Comparison of ENCODE assay signal across 8 cellular contexts in the genomic region with DNA sequence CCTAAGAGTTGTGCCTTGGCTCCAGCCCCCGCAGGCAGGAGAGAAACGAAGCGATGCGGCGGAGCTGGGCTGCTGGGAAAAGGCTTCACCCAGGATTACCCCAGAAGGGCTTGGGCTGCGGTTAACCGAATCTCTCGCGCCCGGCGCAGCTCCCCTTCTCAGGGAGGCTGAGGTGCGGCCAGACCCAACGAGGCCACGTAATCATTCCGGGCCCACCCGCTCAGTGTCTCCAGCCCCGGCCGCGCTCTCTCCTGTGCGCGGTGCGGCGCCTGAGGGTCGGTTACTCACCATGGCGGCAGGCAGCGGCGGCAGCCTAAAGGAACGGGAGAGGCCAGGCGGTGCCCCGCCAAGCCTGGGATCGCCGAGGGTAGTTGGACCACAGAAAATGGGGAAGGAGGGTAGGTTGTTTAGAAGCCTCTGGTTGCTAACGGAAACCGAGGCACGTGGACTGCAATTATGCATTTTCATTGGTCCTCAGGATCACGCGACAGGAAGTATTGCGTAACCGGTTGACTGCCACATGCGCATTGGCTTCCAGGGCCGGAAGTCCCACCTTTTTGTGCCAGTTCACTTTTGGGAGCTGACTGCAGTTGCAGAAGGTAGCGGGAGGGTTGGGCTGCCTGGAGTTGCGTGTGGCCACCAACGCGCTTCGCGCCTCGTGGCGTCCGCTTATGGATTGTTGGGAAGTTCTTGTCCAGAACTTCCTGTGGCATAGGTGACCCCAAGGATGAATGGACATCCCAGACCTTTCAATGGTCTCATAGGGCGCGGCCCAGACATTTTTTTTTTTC. TPM values are rescaled to one million over a fixed set of nuclear protein-coding genes. Genes with fewer than 3 reads are reported as not detected.
DNase-seq lines count a peak whose midpoint lies in the region; ATAC-seq, FAIRE-seq and TF ChIP-seq lines count a peak whose summit lies in the region.

Gene LZTFL1, minus strand, starts transcription at position 419 of the 791 bp plus-strand sequence. Its CDS starts 128 bp downstream, at position 291.

- CTCF ChIA-PET in HepG2 (lab: Yijun Ruan, JAX; ENCODE audit: low intra/inter-chr PET ratio, low total read pairs), result no interaction called here

- peaks cover 16% of the 10 kb centered on the region for H3K4me1 ChIP-seq in HepG2 (ENCODE audit: insufficient read depth, low read length)

- peak within 1 kb of the TSS; percentile 74 for H3K9ac ChIP-seq in HepG2 (ENCODE audit: insufficient read depth, low read depth, low read length)

- no TSS peak for BruUV-seq in HepG2 (replicated peaks; lab: Mats Ljungman, UMichigan)

- ATAC-seq in HG03460 (IDR thresholded peaks at IDR 0.05; ENCODE audit: unreplicated experiment) (peak; percentile 82), HepG2 (peak; percentile 95)

- H3K79me2 ChIP-seq in HepG2 (ENCODE audit: insufficient read depth, low read length), result no peaks in the 10 kb centered on the region

- peak within 1 kb of the TSS; percentile 33 for H3K27ac ChIP-seq in HepG2 (ENCODE audit: extremely low read length, insufficient read depth, low read length)

- in situ Hi-C loops in HepG2 (cut with HindIII; ENCODE audit: extremely low pct_ligation_motif_present, low pct_unique_long_range_greater_than_20kb), result no loop called here

- H4K20me1 ChIP-seq in HepG2 (ENCODE audit: insufficient read depth, low read length), result no peaks in the 10 kb centered on the region

- peaks cover 0 to 1% of the 10 kb centered on the region in 2 experiments; a peak in 1 of 5 replicates for H3K36me3 ChIP-seq in HepG2 (replicated peaks in 1 of 2; ENCODE audit: control insufficient read depth in 1 of 2, insufficient read depth in 2 of 2, low read length in 2 of 2)

- peaks cover 7% of the 10 kb centered on the region; the same call in 1 of the 2 replicates for H3K9me3 ChIP-seq in HepG2 (ENCODE audit: low read length)

- POLR2A ChIA-PET in HepG2 (lab: Yijun Ruan, JAX), result no interaction called here

- WGBS in HepG2 (ENCODE audit: low lambda C conversion rate), result 13% methylated on average over 36 of the region's 52 CpGs

- H3K4me3 ChIP-seq in AG10803 (ENCODE audit: low read length) (peak within 1 kb of the TSS; percentile 92), HepG2 (replicated peaks in 1 of 3; ENCODE audit: insufficient read depth in 1 of 3, low read depth in 2 of 3, low read length in 3 of 3) (peak within 1 kb of the TSS; percentile 76 to 91 (median 88))

- intact Hi-C loops in HepG2 (cut with micrococcal nuclease; ENCODE audit: unreplicated experiment), result no loop called here

- FAIRE-seq in HepG2 (lab: Jason Lieb, UNC), result peak; percentile 96

- DNase-seq in AG10803 (ENCODE audit: low read depth) (peak; percentile 97), NCI-H69 (lab: John Stamatoyannopoulos, UW) (peak; percentile 94), dermis microvascular lymphatic vessel endothelial cell (ENCODE audit: low read depth in 2 of 2) (peak; percentile 95 to 96), HepG2 (ENCODE audit: low spot score) (peak; percentile 93)
- peak; percentile 76 to 91 for DNase-seq in activated CD4-positive, alpha-beta T cell treated with anti-CD3 and anti-CD28 coated beads, Interleukin-2, amount 50 U/mL, for 24 hours (ENCODE audit: low read depth in 1 of 2, low spot score in 1 of 2)
- peak; percentile 88 for DNase-seq in stimulated activated CD4-positive, alpha-beta T cell treated with anti-CD3 and anti-CD28 coated beads, Interleukin-2, amount 100 ng/mL, for 4 hours (ENCODE audit: low read depth)

- H3K27me3 ChIP-seq in HepG2 (ENCODE audit: control insufficient read depth in 1 of 2, insufficient read depth in 2 of 2, low read length in 2 of 2), result no peaks in the 10 kb centered on the region; a peak in 1 of 5 replicates

- TF ChIP-seq EP300 in HepG2 (IDR thresholded peaks at IDR 0.05; ENCODE audit: low read depth in 2 of 2, low read length in 2 of 2) (peak in 1 of 2 experiments; percentile 85; a peak in 1 of 4 replicates), HepG2 (CRISPR knock-in tag; IDR thresholded peaks at IDR 0.05; ENCODE audit: borderline replicate concordance) (no peak)

- TF ChIP-seq RAD21 in HepG2 (CRISPR knock-in tag; IDR thresholded peaks at IDR 0.05), result no peak

- peak within 1 kb of the TSS; percentile 80 for H3K4me2 ChIP-seq in HepG2 (ENCODE audit: low read depth, low read length)

- TF ChIP-seq CTCF in AG10803 (conservative IDR thresholded peaks at IDR 0.05; ENCODE audit: low read length), result no peak
- no peak for TF ChIP-seq CTCF in HepG2 (CRISPR knock-in tag; IDR thresholded peaks at IDR 0.05)

- TF ChIP-seq POLR2A in GM19193 (IDR thresholded peaks at IDR 0.05; ENCODE audit: extremely low read depth, insufficient read depth, insufficient read length), result peak; percentile 52
- TF ChIP-seq POLR2A in HepG2 (IDR thresholded peaks at IDR 0.05; ENCODE audit: insufficient read depth in 1 of 2, low read depth in 2 of 2, low read length in 2 of 2), result peak in 1 of 2 experiments; percentile 73; a peak in 2 of 4 replicates

- H2AFZ ChIP-seq in HepG2 (ENCODE audit: low read length), result peak within 1 kb of the TSS; percentile 55

TF ChIP-seq in HepG2, 621 proteins besides CTCF, POLR2A, EP300 and RAD21 (continues in another document):
- TF ChIP-seq MAZ (IDR thresholded peaks at IDR 0.05; ENCODE audit: borderline replicate concordance, low read depth, low read length), result no peak
- no peak; the same call in 1 of the 2 replicates for TF ChIP-seq MAZ (CRISPR knock-in tag; IDR thresholded peaks at IDR 0.05; ENCODE audit: low read depth)
- peak; percentile 77 for TF ChIP-seq ZFY (CRISPR knock-in tag; IDR thresholded peaks at IDR 0.05)
- TF ChIP-seq ZMYM4 (CRISPR knock-in tag; IDR thresholded peaks at IDR 0.05), result peak; percentile 100
- no peak; the same call in 1 of the 2 replicates for TF ChIP-seq ZNF709 (CRISPR knock-in tag; IDR thresholded peaks at IDR 0.05)
- TF ChIP-seq ZBTB1 (CRISPR knock-in tag; IDR thresholded peaks at IDR 0.05; ENCODE audit: borderline replicate concordance), result no peak
- no peak for TF ChIP-seq ZNF83 (CRISPR knock-in tag; IDR thresholded peaks at IDR 0.05; ENCODE audit: borderline replicate concordance)
- TF ChIP-seq SAP130 (CRISPR knock-in tag; IDR thresholded peaks at IDR 0.05; ENCODE audit: low read depth), result peak; percentile 99
- peak; percentile 92 for TF ChIP-seq SETDB1 (CRISPR knock-in tag; IDR thresholded peaks at IDR 0.05; ENCODE audit: borderline replicate concordance)
- no peak for TF ChIP-seq ZNF749 (CRISPR knock-in tag; IDR thresholded peaks at IDR 0.05; ENCODE audit: borderline replicate concordance)
- TF ChIP-seq ZNF253 (CRISPR knock-in tag; IDR thresholded peaks at IDR 0.05; ENCODE audit: borderline replicate concordance), result no peak; the same call in 1 of the 2 replicates
- no peak for TF ChIP-seq IRX3 (CRISPR knock-in tag; IDR thresholded peaks at IDR 0.05; ENCODE audit: borderline replicate concordance, low read depth)
- TF ChIP-seq ONECUT2 (CRISPR knock-in tag; IDR thresholded peaks at IDR 0.05), result no peak
- TF ChIP-seq ZNF326 (CRISPR knock-in tag; IDR thresholded peaks at IDR 0.05; ENCODE audit: borderline replicate concordance), result no peak
- TF ChIP-seq TARDBP (CRISPR knock-in tag; IDR thresholded peaks at IDR 0.05), result peak; percentile 8; the same call in 1 of the 2 replicates
- TF ChIP-seq SNRNP70 (IDR thresholded peaks at IDR 0.05; ENCODE audit: low read depth, low read length), result no peak
- 0 out of 2 replicates have a peak, but pooled peaks have one; percentile 26 for TF ChIP-seq GATA4 (IDR thresholded peaks at IDR 0.05; ENCODE audit: borderline replicate concordance, low read depth)
- no peak for TF ChIP-seq RARG (CRISPR knock-in tag; IDR thresholded peaks at IDR 0.05; ENCODE audit: low read depth)

RNA-seq across cellular contexts. Expression of gene LZTFL1, which starts in this region (rescaled TPM):
- total RNA-seq in dermis microvascular lymphatic vessel endothelial cell (6.0 and 8.6 TPM in 2 replicates), HepG2 (2016; rRNA removed; fragmentation: Illumina TruSeq; extraction: Trizol) (16.6 and 27.3 TPM in 2 replicates)
- 2.6 TPM in 2 replicates for total RNA-seq in HepG2 (2016; cell fraction: cytosol; rRNA removed; fragmentation: Illumina TruSeq; extraction: Trizol; ENCODE audit: low read depth)
- 18.6 and 27.9 TPM in 2 replicates for total RNA-seq in HepG2 (2016; cell fraction: insoluble cytoplasmic fraction; rRNA removed; fragmentation: Illumina TruSeq; extraction: Trizol)
- 7.0 and 7.7 TPM in 2 replicates for total RNA-seq in HepG2 (2016; cell fraction: membrane; rRNA removed; fragmentation: Illumina TruSeq; extraction: Trizol)
- total RNA-seq in HepG2 (2016; cell fraction: nucleus; rRNA removed; fragmentation: Illumina TruSeq; extraction: Trizol), result 10.3 and 11.4 TPM in 2 replicates
- polyA plus RNA-seq in HepG2 (2011; rRNA removed), result 14.6 and 17.2 TPM in 2 replicates
- polyA plus RNA-seq in HepG2 (2011; cell fraction: cytosol; rRNA removed), result 12.9 and 17.7 TPM in 2 replicates
- polyA plus RNA-seq in HepG2 (2011; cell fraction: nucleus; rRNA removed), result 10.4 and 11.6 TPM in 2 replicates
- polyA plus RNA-seq in HepG2 (2012), result 6.4 and 11.3 TPM in 2 replicates
- polyA plus RNA-seq in HepG2 (2016; cell fraction: cytosol; fragmentation: Illumina TruSeq; extraction: Trizol; ENCODE audit: low read depth), result 2.7 and 4.1 TPM in 2 replicates
- 25.3 and 28.2 TPM in 2 replicates for polyA plus RNA-seq in HepG2 (2016; cell fraction: insoluble cytoplasmic fraction; fragmentation: Illumina TruSeq; extraction: Trizol; ENCODE audit: low read depth)
- 5.7 and 6.5 TPM in 2 replicates for polyA plus RNA-seq in HepG2 (2016; cell fraction: membrane; fragmentation: Illumina TruSeq; extraction: Trizol; ENCODE audit: low read depth)
- 12.6 and 13.8 TPM in 2 replicates for polyA plus RNA-seq in HepG2 (2016; cell fraction: nucleus; fragmentation: Illumina TruSeq; extraction: Trizol; ENCODE audit: insufficient read depth, low read depth)
- 7.3 and 7.4 TPM in 2 replicates for polyA minus RNA-seq in HepG2 (2011; rRNA and poly(A)+ RNA removed; ENCODE audit: low replicate concordance)
- polyA minus RNA-seq in HepG2 (2011; cell fraction: cytosol; rRNA and poly(A)+ RNA removed), result 4.0 and 6.9 TPM in 2 replicates
- 9.0 and 12.6 TPM in 2 replicates for polyA minus RNA-seq in HepG2 (2011; cell fraction: nucleus; rRNA and poly(A)+ RNA removed)

Comparison
In these comparisons a context has a peak if more than half of its experiments do, and no peak if none do; other contexts are left out.
1. Peak in every context shown above with its lines: DNase-seq, ATAC-seq, H3K4me3 ChIP-seq and H3K27ac ChIP-seq.